1 cellular context compared by ENCODE assay signal in the genomic region with DNA sequence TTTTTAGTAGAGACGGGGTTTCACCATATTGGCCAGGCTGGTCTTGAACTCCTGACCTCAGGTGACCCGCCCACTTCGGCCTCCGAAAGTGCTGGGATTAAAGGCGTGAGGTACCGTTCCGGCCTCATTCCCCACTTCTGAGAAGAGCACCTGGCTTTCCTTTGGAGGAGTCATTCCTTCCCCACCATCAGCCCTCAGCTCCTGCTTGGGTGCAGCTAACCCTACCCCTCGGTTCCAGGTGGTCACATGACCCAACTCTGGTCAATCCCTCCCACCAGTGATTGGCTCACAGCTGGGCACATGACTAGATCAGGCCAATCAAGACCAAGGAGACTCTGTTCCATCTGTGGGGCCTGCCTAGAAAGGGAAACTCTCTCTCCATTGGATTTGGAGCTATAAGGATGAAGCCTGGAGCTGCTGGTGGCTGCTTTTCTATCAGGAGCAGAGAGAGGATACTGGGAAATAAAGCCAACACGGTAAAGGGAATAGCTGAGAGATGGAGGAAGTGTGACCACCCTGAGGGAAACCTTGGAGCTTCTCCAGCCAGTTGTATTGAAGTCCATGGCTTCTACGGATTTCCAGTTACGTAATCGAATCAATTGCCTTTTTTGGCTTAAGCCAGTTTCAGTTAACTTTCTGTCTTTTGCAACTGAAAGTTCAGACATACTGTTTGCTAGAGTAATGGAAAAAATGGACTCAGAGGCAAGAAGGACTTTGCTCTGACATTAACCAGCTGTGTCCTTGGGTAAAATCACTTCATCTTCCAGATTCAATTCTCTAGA.
A peak's percentile ranks its signal among the peaks of the same experiment; 100 is the strongest.
TF ChIP-seq lines count a peak whose summit lies in the region.

No MANE protein-coding gene starts in this region.

TF ChIP-seq in HepG2, 621 proteins besides CTCF, POLR2A, EP300 and RAD21 (continues in another document):
- TF ChIP-seq ASH2L (IDR thresholded peaks at IDR 0.05; ENCODE audit: insufficient read length, low read depth, low read length) (peak; percentile 18), SRF (IDR thresholded peaks at IDR 0.05; ENCODE audit: low read depth, low read length) (peak; percentile 98), RFX3 (CRISPR knock-in tag; IDR thresholded peaks at IDR 0.05) (no peak), ZNF256 (CRISPR knock-in tag; conservative IDR thresholded peaks at IDR 0.05) (no peak), NR2F6 (IDR thresholded peaks at IDR 0.05) (0 out of 2 replicates have a peak, but pooled peaks have one; percentile 17), NR2F6 (CRISPR knock-in tag; IDR thresholded peaks at IDR 0.05) (peak; percentile 23; the same call in 1 of the 2 replicates), JUND (CRISPR knock-in tag; IDR thresholded peaks at IDR 0.05) (no peak), ARID2 (CRISPR knock-in tag; IDR thresholded peaks at IDR 0.05; ENCODE audit: borderline replicate concordance) (no peak), NRL (CRISPR knock-in tag; IDR thresholded peaks at IDR 0.05; ENCODE audit: borderline replicate concordance) (no peak), SOX13 (IDR thresholded peaks at IDR 0.05) (no peak), SOX13 (CRISPR knock-in tag; conservative IDR thresholded peaks at IDR 0.05 in 1 of 2, IDR thresholded peaks at IDR 0.05 in 1 of 2) (peak in 1 of 2 experiments; percentile 45; a peak in 1 of 4 replicates), MAFG (CRISPR knock-in tag; IDR thresholded peaks at IDR 0.05) (no peak), ZNF264 (CRISPR knock-in tag; IDR thresholded peaks at IDR 0.05) (0 out of 2 replicates have a peak, but pooled peaks have one; percentile 25), FOXJ3 (CRISPR knock-in tag; IDR thresholded peaks at IDR 0.05; ENCODE audit: borderline replicate concordance) (peak; percentile 29; the same call in 1 of the 2 replicates), ZFY (CRISPR knock-in tag; IDR thresholded peaks at IDR 0.05) (0 out of 2 replicates have a peak, but pooled peaks have one; percentile 26), CEBPG (CRISPR knock-in tag; IDR thresholded peaks at IDR 0.05) (peak; percentile 80), NFYB (CRISPR knock-in tag; IDR thresholded peaks at IDR 0.05) (peak; percentile 80), CC2D1A (CRISPR knock-in tag; IDR thresholded peaks at IDR 0.05) (no peak), PHF21A (CRISPR knock-in tag; IDR thresholded peaks at IDR 0.05) (peak; percentile 43), MYNN (CRISPR knock-in tag; IDR thresholded peaks at IDR 0.05; ENCODE audit: low read depth) (no peak), RXRB (CRISPR knock-in tag; IDR thresholded peaks at IDR 0.05; ENCODE audit: borderline replicate concordance) (peak; percentile 38; the same call in 1 of the 2 replicates), NR1H2 (CRISPR knock-in tag; IDR thresholded peaks at IDR 0.05; ENCODE audit: borderline replicate concordance, low read depth) (no peak), MIXL1 (CRISPR knock-in tag; IDR thresholded peaks at IDR 0.05) (peak; percentile 83), NCOA2 (CRISPR knock-in tag; IDR thresholded peaks at IDR 0.05) (peak; percentile 47; the same call in 1 of the 2 replicates)
- TF ChIP-seq, protein P1, sequence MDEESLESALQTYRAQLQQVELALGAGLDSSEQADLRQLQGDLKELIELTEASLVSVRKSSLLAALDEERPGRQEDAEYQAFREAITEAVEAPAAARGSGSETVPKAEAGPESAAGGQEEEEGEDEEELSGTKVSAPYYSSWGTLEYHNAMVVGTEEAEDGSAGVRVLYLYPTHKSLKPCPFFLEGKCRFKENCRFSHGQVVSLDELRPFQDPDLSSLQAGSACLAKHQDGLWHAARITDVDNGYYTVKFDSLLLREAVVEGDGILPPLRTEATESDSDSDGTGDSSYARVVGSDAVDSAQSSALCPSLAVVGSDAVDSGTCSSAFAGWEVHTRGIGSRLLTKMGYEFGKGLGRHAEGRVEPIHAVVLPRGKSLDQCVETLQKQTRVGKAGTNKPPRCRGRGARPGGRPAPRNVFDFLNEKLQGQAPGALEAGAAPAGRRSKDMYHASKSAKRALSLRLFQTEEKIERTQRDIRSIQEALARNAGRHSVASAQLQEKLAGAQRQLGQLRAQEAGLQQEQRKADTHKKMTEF (CRISPR knock-in tag; IDR thresholded peaks at IDR 0.05): peak; percentile 47; the same call in 1 of the 2 replicates
- TF ChIP-seq, protein P2, sequence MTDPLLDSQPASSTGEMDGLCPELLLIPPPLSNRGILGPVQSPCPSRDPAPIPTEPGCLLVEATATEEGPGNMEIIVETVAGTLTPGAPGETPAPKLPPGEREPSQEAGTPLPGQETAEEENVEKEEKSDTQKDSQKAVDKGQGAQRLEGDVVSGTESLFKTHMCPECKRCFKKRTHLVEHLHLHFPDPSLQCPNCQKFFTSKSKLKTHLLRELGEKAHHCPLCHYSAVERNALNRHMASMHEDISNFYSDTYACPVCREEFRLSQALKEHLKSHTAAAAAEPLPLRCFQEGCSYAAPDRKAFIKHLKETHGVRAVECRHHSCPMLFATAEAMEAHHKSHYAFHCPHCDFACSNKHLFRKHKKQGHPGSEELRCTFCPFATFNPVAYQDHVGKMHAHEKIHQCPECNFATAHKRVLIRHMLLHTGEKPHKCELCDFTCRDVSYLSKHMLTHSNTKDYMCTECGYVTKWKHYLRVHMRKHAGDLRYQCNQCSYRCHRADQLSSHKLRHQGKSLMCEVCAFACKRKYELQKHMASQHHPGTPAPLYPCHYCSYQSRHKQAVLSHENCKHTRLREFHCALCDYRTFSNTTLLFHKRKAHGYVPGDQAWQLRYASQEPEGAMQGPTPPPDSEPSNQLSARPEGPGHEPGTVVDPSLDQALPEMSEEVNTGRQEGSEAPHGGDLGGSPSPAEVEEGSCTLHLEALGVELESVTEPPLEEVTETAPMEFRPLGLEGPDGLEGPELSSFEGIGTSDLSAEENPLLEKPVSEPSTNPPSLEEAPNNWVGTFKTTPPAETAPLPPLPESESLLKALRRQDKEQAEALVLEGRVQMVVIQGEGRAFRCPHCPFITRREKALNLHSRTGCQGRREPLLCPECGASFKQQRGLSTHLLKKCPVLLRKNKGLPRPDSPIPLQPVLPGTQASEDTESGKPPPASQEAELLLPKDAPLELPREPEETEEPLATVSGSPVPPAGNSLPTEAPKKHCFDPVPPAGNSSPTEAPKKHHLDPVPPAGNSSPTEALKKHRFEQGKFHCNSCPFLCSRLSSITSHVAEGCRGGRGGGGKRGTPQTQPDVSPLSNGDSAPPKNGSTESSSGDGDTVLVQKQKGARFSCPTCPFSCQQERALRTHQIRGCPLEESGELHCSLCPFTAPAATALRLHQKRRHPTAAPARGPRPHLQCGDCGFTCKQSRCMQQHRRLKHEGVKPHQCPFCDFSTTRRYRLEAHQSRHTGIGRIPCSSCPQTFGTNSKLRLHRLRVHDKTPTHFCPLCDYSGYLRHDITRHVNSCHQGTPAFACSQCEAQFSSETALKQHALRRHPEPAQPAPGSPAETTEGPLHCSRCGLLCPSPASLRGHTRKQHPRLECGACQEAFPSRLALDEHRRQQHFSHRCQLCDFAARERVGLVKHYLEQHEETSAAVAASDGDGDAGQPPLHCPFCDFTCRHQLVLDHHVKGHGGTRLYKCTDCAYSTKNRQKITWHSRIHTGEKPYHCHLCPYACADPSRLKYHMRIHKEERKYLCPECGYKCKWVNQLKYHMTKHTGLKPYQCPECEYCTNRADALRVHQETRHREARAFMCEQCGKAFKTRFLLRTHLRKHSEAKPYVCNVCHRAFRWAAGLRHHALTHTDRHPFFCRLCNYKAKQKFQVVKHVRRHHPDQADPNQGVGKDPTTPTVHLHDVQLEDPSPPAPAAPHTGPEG (CRISPR knock-in tag; IDR thresholded peaks at IDR 0.05): no peak
- TF ChIP-seq, protein P3, sequence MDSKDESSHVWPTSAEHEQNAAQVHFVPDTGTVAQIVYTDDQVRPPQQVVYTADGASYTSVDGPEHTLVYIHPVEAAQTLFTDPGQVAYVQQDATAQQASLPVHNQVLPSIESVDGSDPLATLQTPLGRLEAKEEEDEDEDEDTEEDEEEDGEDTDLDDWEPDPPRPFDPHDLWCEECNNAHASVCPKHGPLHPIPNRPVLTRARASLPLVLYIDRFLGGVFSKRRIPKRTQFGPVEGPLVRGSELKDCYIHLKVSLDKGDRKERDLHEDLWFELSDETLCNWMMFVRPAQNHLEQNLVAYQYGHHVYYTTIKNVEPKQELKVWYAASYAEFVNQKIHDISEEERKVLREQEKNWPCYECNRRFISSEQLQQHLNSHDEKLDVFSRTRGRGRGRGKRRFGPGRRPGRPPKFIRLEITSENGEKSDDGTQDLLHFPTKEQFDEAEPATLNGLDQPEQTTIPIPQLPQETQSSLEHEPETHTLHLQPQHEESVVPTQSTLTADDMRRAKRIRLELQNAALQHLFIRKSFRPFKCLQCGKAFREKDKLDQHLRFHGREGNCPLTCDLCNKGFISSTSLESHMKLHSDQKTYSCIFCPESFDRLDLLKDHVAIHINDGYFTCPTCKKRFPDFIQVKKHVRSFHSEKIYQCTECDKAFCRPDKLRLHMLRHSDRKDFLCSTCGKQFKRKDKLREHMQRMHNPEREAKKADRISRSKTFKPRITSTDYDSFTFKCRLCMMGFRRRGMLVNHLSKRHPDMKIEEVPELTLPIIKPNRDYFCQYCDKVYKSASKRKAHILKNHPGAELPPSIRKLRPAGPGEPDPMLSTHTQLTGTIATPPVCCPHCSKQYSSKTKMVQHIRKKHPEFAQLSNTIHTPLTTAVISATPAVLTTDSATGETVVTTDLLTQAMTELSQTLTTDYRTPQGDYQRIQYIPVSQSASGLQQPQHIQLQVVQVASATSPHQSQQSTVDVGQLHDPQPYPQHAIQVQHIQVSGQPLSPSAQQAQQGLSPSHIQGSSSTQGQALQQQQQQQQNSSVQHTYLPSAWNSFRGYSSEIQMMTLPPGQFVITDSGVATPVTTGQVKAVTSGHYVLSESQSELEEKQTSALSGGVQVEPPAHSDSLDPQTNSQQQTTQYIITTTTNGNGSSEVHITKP (CRISPR knock-in tag; IDR thresholded peaks at IDR 0.05; ENCODE audit: low read depth): no peak
- TF ChIP-seq, protein P4, sequence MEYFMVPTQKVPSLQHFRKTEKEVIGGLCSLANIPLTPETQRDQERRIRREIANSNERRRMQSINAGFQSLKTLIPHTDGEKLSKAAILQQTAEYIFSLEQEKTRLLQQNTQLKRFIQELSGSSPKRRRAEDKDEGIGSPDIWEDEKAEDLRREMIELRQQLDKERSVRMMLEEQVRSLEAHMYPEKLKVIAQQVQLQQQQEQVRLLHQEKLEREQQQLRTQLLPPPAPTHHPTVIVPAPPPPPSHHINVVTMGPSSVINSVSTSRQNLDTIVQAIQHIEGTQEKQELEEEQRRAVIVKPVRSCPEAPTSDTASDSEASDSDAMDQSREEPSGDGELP (IDR thresholded peaks at IDR 0.05; ENCODE audit: borderline replicate concordance, low read depth): peak; percentile 83; the same call in 1 of the 2 replicates
- TF ChIP-seq, protein P5, sequence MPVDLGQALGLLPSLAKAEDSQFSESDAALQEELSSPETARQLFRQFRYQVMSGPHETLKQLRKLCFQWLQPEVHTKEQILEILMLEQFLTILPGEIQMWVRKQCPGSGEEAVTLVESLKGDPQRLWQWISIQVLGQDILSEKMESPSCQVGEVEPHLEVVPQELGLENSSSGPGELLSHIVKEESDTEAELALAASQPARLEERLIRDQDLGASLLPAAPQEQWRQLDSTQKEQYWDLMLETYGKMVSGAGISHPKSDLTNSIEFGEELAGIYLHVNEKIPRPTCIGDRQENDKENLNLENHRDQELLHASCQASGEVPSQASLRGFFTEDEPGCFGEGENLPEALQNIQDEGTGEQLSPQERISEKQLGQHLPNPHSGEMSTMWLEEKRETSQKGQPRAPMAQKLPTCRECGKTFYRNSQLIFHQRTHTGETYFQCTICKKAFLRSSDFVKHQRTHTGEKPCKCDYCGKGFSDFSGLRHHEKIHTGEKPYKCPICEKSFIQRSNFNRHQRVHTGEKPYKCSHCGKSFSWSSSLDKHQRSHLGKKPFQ (CRISPR knock-in tag; IDR thresholded peaks at IDR 0.05; ENCODE audit: insufficient replicate concordance): no peak
- TF ChIP-seq, protein P6, sequence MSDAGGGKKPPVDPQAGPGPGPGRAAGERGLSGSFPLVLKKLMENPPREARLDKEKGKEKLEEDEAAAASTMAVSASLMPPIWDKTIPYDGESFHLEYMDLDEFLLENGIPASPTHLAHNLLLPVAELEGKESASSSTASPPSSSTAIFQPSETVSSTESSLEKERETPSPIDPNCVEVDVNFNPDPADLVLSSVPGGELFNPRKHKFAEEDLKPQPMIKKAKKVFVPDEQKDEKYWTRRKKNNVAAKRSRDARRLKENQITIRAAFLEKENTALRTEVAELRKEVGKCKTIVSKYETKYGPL (CRISPR knock-in tag; IDR thresholded peaks at IDR 0.05): 0 out of 2 replicates have a peak, but pooled peaks have one; percentile 28
- TF ChIP-seq, protein P7, sequence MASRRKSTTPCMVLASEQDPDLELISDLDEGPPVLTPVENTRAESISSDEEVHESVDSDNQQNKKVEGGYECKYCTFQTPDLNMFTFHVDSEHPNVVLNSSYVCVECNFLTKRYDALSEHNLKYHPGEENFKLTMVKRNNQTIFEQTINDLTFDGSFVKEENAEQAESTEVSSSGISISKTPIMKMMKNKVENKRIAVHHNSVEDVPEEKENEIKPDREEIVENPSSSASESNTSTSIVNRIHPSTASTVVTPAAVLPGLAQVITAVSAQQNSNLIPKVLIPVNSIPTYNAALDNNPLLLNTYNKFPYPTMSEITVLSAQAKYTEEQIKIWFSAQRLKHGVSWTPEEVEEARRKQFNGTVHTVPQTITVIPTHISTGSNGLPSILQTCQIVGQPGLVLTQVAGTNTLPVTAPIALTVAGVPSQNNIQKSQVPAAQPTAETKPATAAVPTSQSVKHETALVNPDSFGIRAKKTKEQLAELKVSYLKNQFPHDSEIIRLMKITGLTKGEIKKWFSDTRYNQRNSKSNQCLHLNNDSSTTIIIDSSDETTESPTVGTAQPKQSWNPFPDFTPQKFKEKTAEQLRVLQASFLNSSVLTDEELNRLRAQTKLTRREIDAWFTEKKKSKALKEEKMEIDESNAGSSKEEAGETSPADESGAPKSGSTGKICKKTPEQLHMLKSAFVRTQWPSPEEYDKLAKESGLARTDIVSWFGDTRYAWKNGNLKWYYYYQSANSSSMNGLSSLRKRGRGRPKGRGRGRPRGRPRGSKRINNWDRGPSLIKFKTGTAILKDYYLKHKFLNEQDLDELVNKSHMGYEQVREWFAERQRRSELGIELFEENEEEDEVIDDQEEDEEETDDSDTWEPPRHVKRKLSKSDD (CRISPR knock-in tag; IDR thresholded peaks at IDR 0.05; ENCODE audit: low read depth): 0 out of 2 replicates have a peak, but pooled peaks have one; percentile 35
- TF ChIP-seq, protein P8, sequence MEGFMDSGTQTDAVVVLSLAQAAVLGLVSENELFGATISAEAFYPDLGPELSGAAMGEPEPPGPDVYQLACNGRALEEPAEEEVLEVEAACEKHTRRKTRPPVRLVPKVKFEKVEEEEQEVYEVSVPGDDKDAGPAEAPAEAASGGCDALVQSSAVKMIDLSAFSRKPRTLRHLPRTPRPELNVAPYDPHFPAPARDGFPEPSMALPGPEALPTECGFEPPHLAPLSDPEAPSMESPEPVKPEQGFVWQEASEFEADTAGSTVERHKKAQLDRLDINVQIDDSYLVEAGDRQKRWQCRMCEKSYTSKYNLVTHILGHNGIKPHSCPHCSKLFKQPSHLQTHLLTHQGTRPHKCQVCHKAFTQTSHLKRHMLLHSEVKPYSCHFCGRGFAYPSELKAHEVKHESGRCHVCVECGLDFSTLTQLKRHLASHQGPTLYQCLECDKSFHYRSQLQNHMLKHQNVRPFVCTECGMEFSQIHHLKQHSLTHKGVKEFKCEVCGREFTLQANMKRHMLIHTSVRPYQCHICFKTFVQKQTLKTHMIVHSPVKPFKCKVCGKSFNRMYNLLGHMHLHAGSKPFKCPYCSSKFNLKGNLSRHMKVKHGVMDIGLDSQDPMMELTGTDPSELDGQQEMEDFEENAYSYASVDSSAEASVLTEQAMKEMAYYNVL (CRISPR knock-in tag; IDR thresholded peaks at IDR 0.05; ENCODE audit: borderline replicate concordance): peak; percentile 78; the same call in 1 of the 2 replicates
- TF ChIP-seq, protein P9, sequence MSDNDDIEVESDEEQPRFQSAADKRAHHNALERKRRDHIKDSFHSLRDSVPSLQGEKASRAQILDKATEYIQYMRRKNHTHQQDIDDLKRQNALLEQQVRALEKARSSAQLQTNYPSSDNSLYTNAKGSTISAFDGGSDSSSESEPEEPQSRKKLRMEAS (IDR thresholded peaks at IDR 0.05): no peak
